ENCODE assay signal across 1 cellular context in genomic region chr17:82065638-82066303, GRCh38.
TF ChIP-seq lines count a peak whose summit lies in the region.

Gene DUS1L (minus strand): TSS chr17:82065804. CDS start chr17:82065059, 745 bp downstream.

TF ChIP-seq in GM12878, 131 proteins besides CTCF, POLR2A, EP300 and RAD21 (continued from another document and continues in another):
- TF ChIP-seq CBX3 (IDR thresholded peaks at IDR 0.05; ENCODE audit: borderline replicate concordance, low read depth): no peak
- peak; percentile 93 for TF ChIP-seq GATAD2B (conservative IDR thresholded peaks at IDR 0.05; ENCODE audit: low read depth)
- peak; percentile 88 for TF ChIP-seq HCFC1 (IDR thresholded peaks at IDR 0.05; ENCODE audit: low read length)
- TF ChIP-seq JUNB (IDR thresholded peaks at IDR 0.05): no peak
- no peak for TF ChIP-seq EED (IDR thresholded peaks at IDR 0.05; ENCODE audit: low read depth)
- TF ChIP-seq PAX8 (IDR thresholded peaks at IDR 0.05): no peak
- peak; percentile 90; the same call in 1 of the 2 replicates for TF ChIP-seq RB1 (IDR thresholded peaks at IDR 0.05; ENCODE audit: borderline replicate concordance)
- no peak for TF ChIP-seq FOS (IDR thresholded peaks at IDR 0.05; ENCODE audit: borderline replicate concordance, extremely low read depth, insufficient read length)
- TF ChIP-seq, protein P1, sequence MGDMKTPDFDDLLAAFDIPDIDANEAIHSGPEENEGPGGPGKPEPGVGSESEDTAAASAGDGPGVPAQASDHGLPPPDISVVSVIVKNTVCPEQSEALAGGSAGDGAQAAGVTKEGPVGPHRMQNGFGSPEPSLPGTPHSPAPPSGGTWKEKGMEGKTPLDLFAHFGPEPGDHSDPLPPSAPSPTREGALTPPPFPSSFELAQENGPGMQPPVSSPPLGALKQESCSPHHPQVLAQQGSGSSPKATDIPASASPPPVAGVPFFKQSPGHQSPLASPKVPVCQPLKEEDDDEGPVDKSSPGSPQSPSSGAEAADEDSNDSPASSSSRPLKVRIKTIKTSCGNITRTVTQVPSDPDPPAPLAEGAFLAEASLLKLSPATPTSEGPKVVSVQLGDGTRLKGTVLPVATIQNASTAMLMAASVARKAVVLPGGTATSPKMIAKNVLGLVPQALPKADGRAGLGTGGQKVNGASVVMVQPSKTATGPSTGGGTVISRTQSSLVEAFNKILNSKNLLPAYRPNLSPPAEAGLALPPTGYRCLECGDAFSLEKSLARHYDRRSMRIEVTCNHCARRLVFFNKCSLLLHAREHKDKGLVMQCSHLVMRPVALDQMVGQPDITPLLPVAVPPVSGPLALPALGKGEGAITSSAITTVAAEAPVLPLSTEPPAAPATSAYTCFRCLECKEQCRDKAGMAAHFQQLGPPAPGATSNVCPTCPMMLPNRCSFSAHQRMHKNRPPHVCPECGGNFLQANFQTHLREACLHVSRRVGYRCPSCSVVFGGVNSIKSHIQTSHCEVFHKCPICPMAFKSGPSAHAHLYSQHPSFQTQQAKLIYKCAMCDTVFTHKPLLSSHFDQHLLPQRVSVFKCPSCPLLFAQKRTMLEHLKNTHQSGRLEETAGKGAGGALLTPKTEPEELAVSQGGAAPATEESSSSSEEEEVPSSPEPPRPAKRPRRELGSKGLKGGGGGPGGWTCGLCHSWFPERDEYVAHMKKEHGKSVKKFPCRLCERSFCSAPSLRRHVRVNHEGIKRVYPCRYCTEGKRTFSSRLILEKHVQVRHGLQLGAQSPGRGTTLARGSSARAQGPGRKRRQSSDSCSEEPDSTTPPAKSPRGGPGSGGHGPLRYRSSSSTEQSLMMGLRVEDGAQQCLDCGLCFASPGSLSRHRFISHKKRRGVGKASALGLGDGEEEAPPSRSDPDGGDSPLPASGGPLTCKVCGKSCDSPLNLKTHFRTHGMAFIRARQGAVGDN (IDR thresholded peaks at IDR 0.05): peak; percentile 97
- peak; percentile 90; the same call in 1 of the 2 replicates for TF ChIP-seq TAF1 (IDR thresholded peaks at IDR 0.05; ENCODE audit: borderline replicate concordance, low read depth, low read length)
- TF ChIP-seq ELK1 (IDR thresholded peaks at IDR 0.05; ENCODE audit: low read depth, low read length): peak; percentile 77
- no peak for TF ChIP-seq RBBP5 (conservative IDR thresholded peaks at IDR 0.05)
- TF ChIP-seq, protein P2, sequence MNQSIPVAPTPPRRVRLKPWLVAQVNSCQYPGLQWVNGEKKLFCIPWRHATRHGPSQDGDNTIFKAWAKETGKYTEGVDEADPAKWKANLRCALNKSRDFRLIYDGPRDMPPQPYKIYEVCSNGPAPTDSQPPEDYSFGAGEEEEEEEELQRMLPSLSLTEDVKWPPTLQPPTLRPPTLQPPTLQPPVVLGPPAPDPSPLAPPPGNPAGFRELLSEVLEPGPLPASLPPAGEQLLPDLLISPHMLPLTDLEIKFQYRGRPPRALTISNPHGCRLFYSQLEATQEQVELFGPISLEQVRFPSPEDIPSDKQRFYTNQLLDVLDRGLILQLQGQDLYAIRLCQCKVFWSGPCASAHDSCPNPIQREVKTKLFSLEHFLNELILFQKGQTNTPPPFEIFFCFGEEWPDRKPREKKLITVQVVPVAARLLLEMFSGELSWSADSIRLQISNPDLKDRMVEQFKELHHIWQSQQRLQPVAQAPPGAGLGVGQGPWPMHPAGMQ (IDR thresholded peaks at IDR 0.05; ENCODE audit: borderline replicate concordance): no peak
- peak; percentile 92 for TF ChIP-seq TBL1XR1 (IDR thresholded peaks at IDR 0.05; ENCODE audit: low read depth, low read length)
- TF ChIP-seq, protein P3, sequence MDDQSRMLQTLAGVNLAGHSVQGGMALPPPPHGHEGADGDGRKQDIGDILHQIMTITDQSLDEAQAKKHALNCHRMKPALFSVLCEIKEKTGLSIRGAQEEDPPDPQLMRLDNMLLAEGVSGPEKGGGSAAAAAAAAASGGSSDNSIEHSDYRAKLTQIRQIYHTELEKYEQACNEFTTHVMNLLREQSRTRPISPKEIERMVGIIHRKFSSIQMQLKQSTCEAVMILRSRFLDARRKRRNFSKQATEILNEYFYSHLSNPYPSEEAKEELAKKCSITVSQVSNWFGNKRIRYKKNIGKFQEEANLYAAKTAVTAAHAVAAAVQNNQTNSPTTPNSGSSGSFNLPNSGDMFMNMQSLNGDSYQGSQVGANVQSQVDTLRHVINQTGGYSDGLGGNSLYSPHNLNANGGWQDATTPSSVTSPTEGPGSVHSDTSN (IDR thresholded peaks at IDR 0.05; ENCODE audit: insufficient replicate concordance, low read depth, low read length): peak; percentile 41
- peak; percentile 65 for TF ChIP-seq CREB1 (IDR thresholded peaks at IDR 0.05; ENCODE audit: low read depth)
- TF ChIP-seq SMAD1 (IDR thresholded peaks at IDR 0.05; ENCODE audit: low read depth, partially characterized antibody): no peak
- TF ChIP-seq IKZF2 (IDR thresholded peaks at IDR 0.05): no peak
- TF ChIP-seq, protein P4, sequence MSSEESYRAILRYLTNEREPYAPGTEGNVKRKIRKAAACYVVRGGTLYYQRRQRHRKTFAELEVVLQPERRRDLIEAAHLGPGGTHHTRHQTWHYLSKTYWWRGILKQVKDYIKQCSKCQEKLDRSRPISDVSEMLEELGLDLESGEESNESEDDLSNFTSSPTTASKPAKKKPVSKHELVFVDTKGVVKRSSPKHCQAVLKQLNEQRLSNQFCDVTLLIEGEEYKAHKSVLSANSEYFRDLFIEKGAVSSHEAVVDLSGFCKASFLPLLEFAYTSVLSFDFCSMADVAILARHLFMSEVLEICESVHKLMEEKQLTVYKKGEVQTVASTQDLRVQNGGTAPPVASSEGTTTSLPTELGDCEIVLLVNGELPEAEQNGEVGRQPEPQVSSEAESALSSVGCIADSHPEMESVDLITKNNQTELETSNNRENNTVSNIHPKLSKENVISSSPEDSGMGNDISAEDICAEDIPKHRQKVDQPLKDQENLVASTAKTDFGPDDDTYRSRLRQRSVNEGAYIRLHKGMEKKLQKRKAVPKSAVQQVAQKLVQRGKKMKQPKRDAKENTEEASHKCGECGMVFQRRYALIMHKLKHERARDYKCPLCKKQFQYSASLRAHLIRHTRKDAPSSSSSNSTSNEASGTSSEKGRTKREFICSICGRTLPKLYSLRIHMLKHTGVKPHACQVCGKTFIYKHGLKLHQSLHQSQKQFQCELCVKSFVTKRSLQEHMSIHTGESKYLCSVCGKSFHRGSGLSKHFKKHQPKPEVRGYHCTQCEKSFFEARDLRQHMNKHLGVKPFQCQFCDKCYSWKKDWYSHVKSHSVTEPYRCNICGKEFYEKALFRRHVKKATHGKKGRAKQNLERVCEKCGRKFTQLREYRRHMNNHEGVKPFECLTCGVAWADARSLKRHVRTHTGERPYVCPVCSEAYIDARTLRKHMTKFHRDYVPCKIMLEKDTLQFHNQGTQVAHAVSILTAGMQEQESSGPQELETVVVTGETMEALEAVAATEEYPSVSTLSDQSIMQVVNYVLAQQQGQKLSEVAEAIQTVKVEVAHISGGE (CRISPR knock-in tag; IDR thresholded peaks at IDR 0.05): peak; percentile 99
- peak; percentile 38; the same call in 1 of the 2 replicates for TF ChIP-seq SREBF2 (IDR thresholded peaks at IDR 0.05; ENCODE audit: low read length)
- TF ChIP-seq HDAC6 (IDR thresholded peaks at IDR 0.05; ENCODE audit: unreplicated experiment): no peak
- TF ChIP-seq, protein P5, sequence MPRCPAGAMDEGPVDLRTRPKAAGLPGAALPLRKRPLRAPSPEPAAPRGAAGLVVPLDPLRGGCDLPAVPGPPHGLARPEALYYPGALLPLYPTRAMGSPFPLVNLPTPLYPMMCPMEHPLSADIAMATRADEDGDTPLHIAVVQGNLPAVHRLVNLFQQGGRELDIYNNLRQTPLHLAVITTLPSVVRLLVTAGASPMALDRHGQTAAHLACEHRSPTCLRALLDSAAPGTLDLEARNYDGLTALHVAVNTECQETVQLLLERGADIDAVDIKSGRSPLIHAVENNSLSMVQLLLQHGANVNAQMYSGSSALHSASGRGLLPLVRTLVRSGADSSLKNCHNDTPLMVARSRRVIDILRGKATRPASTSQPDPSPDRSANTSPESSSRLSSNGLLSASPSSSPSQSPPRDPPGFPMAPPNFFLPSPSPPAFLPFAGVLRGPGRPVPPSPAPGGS (IDR thresholded peaks at IDR 0.05; ENCODE audit: borderline replicate concordance, insufficient read depth, low read depth, low read length, poor library complexity, severe bottlenecking): no peak
- TF ChIP-seq ZBTB33 (IDR thresholded peaks at IDR 0.05): peak; percentile 47; the same call in 1 of the 2 replicates
- peak; percentile 88 for TF ChIP-seq MTA2 (IDR thresholded peaks at IDR 0.05; ENCODE audit: low read depth)
- TF ChIP-seq SUPT20H (IDR thresholded peaks at IDR 0.05; ENCODE audit: borderline replicate concordance, control insufficient read depth, low read depth, low read length): no peak
- peak; percentile 88 for TF ChIP-seq SREBF1 (IDR thresholded peaks at IDR 0.05; ENCODE audit: low read length)
- peak; percentile 7 to 66; a peak in 2 of 4 replicates for TF ChIP-seq BHLHE40 (IDR thresholded peaks at IDR 0.05; ENCODE audit: borderline replicate concordance in 1 of 2, low read depth in 2 of 2, low read length in 1 of 2)
- 0 out of 2 replicates have a peak, but pooled peaks have one; percentile 29 for TF ChIP-seq HSF1 (IDR thresholded peaks at IDR 0.05; ENCODE audit: low read depth, low read length)
- TF ChIP-seq SMARCA5 (IDR thresholded peaks at IDR 0.05): peak; percentile 88
- TF ChIP-seq MEF2B (IDR thresholded peaks at IDR 0.05; ENCODE audit: partially characterized antibody, poor library complexity, severe bottlenecking): no peak
- no peak for TF ChIP-seq SMAD5 (IDR thresholded peaks at IDR 0.05; ENCODE audit: low read depth)
- TF ChIP-seq KDM1A (IDR thresholded peaks at IDR 0.05; ENCODE audit: borderline replicate concordance): no peak
- no peak for TF ChIP-seq ATF2 (IDR thresholded peaks at IDR 0.05; ENCODE audit: low read length)
- TF ChIP-seq TARDBP (IDR thresholded peaks at IDR 0.05; ENCODE audit: borderline replicate concordance): peak; percentile 83; the same call in 1 of the 2 replicates
- 0 out of 2 replicates have a peak, but pooled peaks have one; percentile 14 for TF ChIP-seq BCL11A (IDR thresholded peaks at IDR 0.05; ENCODE audit: low read depth, low read length)
- TF ChIP-seq KAT2A (conservative IDR thresholded peaks at IDR 0.05; ENCODE audit: control insufficient read depth, low read depth, low read length): no peak
- peak; percentile 76 for TF ChIP-seq SP1 (IDR thresholded peaks at IDR 0.05; ENCODE audit: low read depth, low read length)
- TF ChIP-seq CBX5 (IDR thresholded peaks at IDR 0.05; ENCODE audit: low read depth): no peak
- peak; percentile 75 for TF ChIP-seq SIX5 (IDR thresholded peaks at IDR 0.05; ENCODE audit: low read depth, low read length, severe bottlenecking)
- TF ChIP-seq SIN3A (IDR thresholded peaks at IDR 0.05; ENCODE audit: low read depth, low read length): 0 out of 2 replicates have a peak, but pooled peaks have one; percentile 22
- TF ChIP-seq, protein P6, sequence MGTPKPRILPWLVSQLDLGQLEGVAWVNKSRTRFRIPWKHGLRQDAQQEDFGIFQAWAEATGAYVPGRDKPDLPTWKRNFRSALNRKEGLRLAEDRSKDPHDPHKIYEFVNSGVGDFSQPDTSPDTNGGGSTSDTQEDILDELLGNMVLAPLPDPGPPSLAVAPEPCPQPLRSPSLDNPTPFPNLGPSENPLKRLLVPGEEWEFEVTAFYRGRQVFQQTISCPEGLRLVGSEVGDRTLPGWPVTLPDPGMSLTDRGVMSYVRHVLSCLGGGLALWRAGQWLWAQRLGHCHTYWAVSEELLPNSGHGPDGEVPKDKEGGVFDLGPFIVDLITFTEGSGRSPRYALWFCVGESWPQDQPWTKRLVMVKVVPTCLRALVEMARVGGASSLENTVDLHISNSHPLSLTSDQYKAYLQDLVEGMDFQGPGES (IDR thresholded peaks at IDR 0.05): 0 out of 2 replicates have a peak, but pooled peaks have one; percentile 27
- TF ChIP-seq HDAC2 (IDR thresholded peaks at IDR 0.05): no peak
- no peak for TF ChIP-seq BMI1 (IDR thresholded peaks at IDR 0.05; ENCODE audit: borderline replicate concordance)
- TF ChIP-seq PML (IDR thresholded peaks at IDR 0.05; ENCODE audit: low read length): no peak
